Comparison of ENCODE assay signal across 10 cellular contexts in genomic region chr2:8023241-8023640, GRCh38.
DNase-seq lines count a peak whose midpoint lies in the region; ATAC-seq and TF ChIP-seq lines count a peak whose summit lies in the region.
"Had no signal": no experiment of that assay in that cellular context is flagged by ENCODE, and none has a peak within 500 bp of the region (broad histone marks: within the 10 kb centered on the region; RNA-seq: fewer than 3 reads in every experiment).

No MANE protein-coding gene starts in this region.

- no peaks in the 10 kb centered on the region for H3K27me3 Mint-ChIP-seq in activated CD8-positive, alpha-beta T cell treated with anti-CD3 and anti-CD28 coated beads for 36 hours

- H3K4me3 ChIP-seq in HL-60 (replicated peaks; ENCODE audit: insufficient read depth, low read length) (no peak overlapping the region), left lung (no peak overlapping the region), transverse colon (no peak overlapping the region)

- POLR2A ChIA-PET in activated CD8-positive, alpha-beta T cell treated with anti-CD3 and anti-CD28 coated beads for 36 hours (lab: Charles Lee) = no interaction called here

- peaks cover 0 to 3% of the 10 kb centered on the region in 2 donors for H3K4me1 ChIP-seq in left lung
- no peaks in the 10 kb centered on the region for H3K4me1 ChIP-seq in transverse colon

- WGBS in transverse colon (ENCODE audit: low coverage in 1 of 2), 2 donors = 52 to 68% methylated on average over 2 to 4 of the region's 4 CpGs

- H3K27ac Mint-ChIP-seq in activated CD8-positive, alpha-beta T cell treated with anti-CD3 and anti-CD28 coated beads for 36 hours = no peak overlapping the region

- H3K4me1 Mint-ChIP-seq in activated CD8-positive, alpha-beta T cell treated with anti-CD3 and anti-CD28 coated beads for 36 hours (ENCODE audit: low read depth) = peaks cover 6% of the 10 kb centered on the region
- H3K4me1 Mint-ChIP-seq: brain had no signal

- intact Hi-C loops in left lung (cut with DNase I) = no loop called here
- intact Hi-C loops in transverse colon (cut with DNase I; ENCODE audit: low total_unique reads) = no loop called here
- intact Hi-C loops in activated CD8-positive, alpha-beta T cell treated with anti-CD3 and anti-CD28 coated beads for 36 hours (cut with micrococcal nuclease) = no loop called here

- in situ Hi-C loops in transverse colon (cut with MboI; ENCODE audit: low pct_ligation_motif_present in 1 of 4, low pct_unique_long_range_greater_than_20kb in 1 of 4, low sequenced_read_pairs in 3 of 4) = no loop called here

- no peak overlapping the region for H3K4me3 Mint-ChIP-seq in activated CD8-positive, alpha-beta T cell treated with anti-CD3 and anti-CD28 coated beads for 36 hours
- H3K4me3 Mint-ChIP-seq: brain had no signal

- H3K36me3 Mint-ChIP-seq in activated CD8-positive, alpha-beta T cell treated with anti-CD3 and anti-CD28 coated beads for 36 hours (ENCODE audit: low read depth) = no peaks in the 10 kb centered on the region
- H3K36me3 Mint-ChIP-seq: brain had no signal

- H3K27ac ChIP-seq in HL-60 (replicated peaks) (no peak overlapping the region), left lung (no peak overlapping the region), transverse colon (no peak overlapping the region)

- peak; percentile 85 for ATAC-seq in GM18858 (IDR thresholded peaks at IDR 0.05; ENCODE audit: unreplicated experiment)
- ATAC-seq in GM21786 (IDR thresholded peaks at IDR 0.05; ENCODE audit: unreplicated experiment) = peak; percentile 89
- peak; percentile 59 for ATAC-seq in left lung
- no peak for ATAC-seq in activated CD8-positive, alpha-beta T cell treated with anti-CD3 and anti-CD28 coated beads for 36 hours

- CTCF ChIA-PET in activated CD8-positive, alpha-beta T cell treated with anti-CD3 and anti-CD28 coated beads for 36 hours (lab: Charles Lee) = interaction anchor here (1.0 kb wide), 1 partner anchor 629 kb away, joined by 3 read pairs; no protein-coding TSS in a partner anchor

- H3K36me3 ChIP-seq in left lung (no peaks in the 10 kb centered on the region), transverse colon (no peaks in the 10 kb centered on the region)

- no peaks in the 10 kb centered on the region for H3K9me3 ChIP-seq in left lung
- no peaks in the 10 kb centered on the region for H3K9me3 ChIP-seq in transverse colon

- TF ChIP-seq EP300 in transverse colon (IDR thresholded peaks at IDR 0.05; ENCODE audit: low read depth) = no peak

- peak; percentile 15 to 74 for DNase-seq in HL-60 (ENCODE audit: low read depth in 1 of 2, low spot score in 1 of 2)
- DNase-seq in left lung = peak in 1 of 2 donors; percentile 45
- DNase-seq in NCI-H526 treated with DMSO at 0.1 percent for 48 hours (lab: John Stamatoyannopoulos, UW) = no peak
- no peak for DNase-seq in transverse colon
- no peak for DNase-seq in activated CD8-positive, alpha-beta T cell treated with anti-CD3 and anti-CD28 coated beads for 36 hours
- DNase-seq in NCI-H1105 (lab: John Stamatoyannopoulos, UW) = no peak
- DNase-seq: NCI-H1436 treated with DMSO at 0.1 percent for 48 hours had no signal

- peaks cover 4% of the 10 kb centered on the region for H3K9me3 Mint-ChIP-seq in activated CD8-positive, alpha-beta T cell treated with anti-CD3 and anti-CD28 coated beads for 36 hours

- H3K27me3 ChIP-seq in HL-60 (ENCODE audit: insufficient read depth, poor library complexity, severe bottlenecking) (no peaks in the 10 kb centered on the region), left lung (no peaks in the 10 kb centered on the region), transverse colon (no peaks in the 10 kb centered on the region)

- TF ChIP-seq CTCF in HL-60 (IDR thresholded peaks at IDR 0.05; ENCODE audit: insufficient read depth, low read length) (no peak), left lung (IDR thresholded peaks at IDR 0.05) (no peak), transverse colon (IDR thresholded peaks at IDR 0.05) (no peak)
- no peak for TF ChIP-seq CTCF in activated CD8-positive, alpha-beta T cell treated with anti-CD3 and anti-CD28 coated beads for 36 hours (IDR thresholded peaks at IDR 0.05)

- TF ChIP-seq POLR2A in transverse colon (IDR thresholded peaks at IDR 0.05) = no peak

Comparison
In these comparisons a context has a peak if more than half of its experiments do, and no peak if none do; other contexts are left out.
1. DNase-seq: peak in HL-60 (2 of 2); none in NCI-H526 treated with DMSO at 0.1 percent for 48 hours (single experiment), transverse colon (single experiment), activated CD8-positive, alpha-beta T cell treated with anti-CD3 and anti-CD28 coated beads for 36 hours (single experiment) and NCI-H1105 (single experiment).